In genomic region chrX:23616361-23616760, GRCh38 we compare ENCODE assay signal across 8 cellular contexts. TPM values are rescaled to one million over a fixed set of nuclear protein-coding genes. Genes with fewer than 3 reads are reported as not detected.
DNase-seq lines count a peak whose midpoint lies in the region; ATAC-seq, FAIRE-seq and TF ChIP-seq lines count a peak whose summit lies in the region.

No MANE protein-coding gene starts in this region.

- H3K27me3 Mint-ChIP-seq in endothelial cell (ENCODE audit: unreplicated experiment): peaks cover under 1% of the 10 kb centered on the region
- peaks cover 0 to 6% of the 10 kb centered on the region in 2 donors for H3K27me3 Mint-ChIP-seq in stimulated activated naive B cell treated with anti-CD40 and anti-IgM and Interleukin-4, amounts not matched to agents 10 μg/mL and 1 μg/mL and 100 μg/mL, for 72 hours

- no peak overlapping the region for H3K27ac Mint-ChIP-seq in endothelial cell (ENCODE audit: unreplicated experiment)
- H3K27ac Mint-ChIP-seq in stimulated activated naive B cell treated with anti-CD40 and anti-IgM and Interleukin-4, amounts not matched to agents 10 μg/mL and 1 μg/mL and 100 μg/mL, for 72 hours: no peak overlapping the region

- H3F3A ChIP-seq in GM23248 (ENCODE audit: insufficient read depth): no peaks in the 10 kb centered on the region

- H4K20me1 ChIP-seq in GM23248 (ENCODE audit: insufficient read depth): no peaks in the 10 kb centered on the region

- H3K9me3 Mint-ChIP-seq in endothelial cell (ENCODE audit: unreplicated experiment): no peaks in the 10 kb centered on the region
- H3K9me3 Mint-ChIP-seq in stimulated activated naive B cell treated with anti-CD40 and anti-IgM and Interleukin-4, amounts not matched to agents 10 μg/mL and 1 μg/mL and 100 μg/mL, for 72 hours: no peaks in the 10 kb centered on the region

- no peaks in the 10 kb centered on the region for H3K9me2 ChIP-seq in GM23248 (ENCODE audit: insufficient read depth)

- no peak overlapping the region for H3K4me3 Mint-ChIP-seq in endothelial cell (ENCODE audit: unreplicated experiment)
- no peak overlapping the region for H3K4me3 Mint-ChIP-seq in stimulated activated naive B cell treated with anti-CD40 and anti-IgM and Interleukin-4, amounts not matched to agents 10 μg/mL and 1 μg/mL and 100 μg/mL, for 72 hours

- no peaks in the 10 kb centered on the region for H3K27me3 ChIP-seq in GM23248 (replicated peaks; ENCODE audit: insufficient read depth)
- H3K27me3 ChIP-seq in small intestine (ENCODE audit: control insufficient read depth in 2 of 2, insufficient read depth in 2 of 2, low read length in 2 of 2): no peaks in the 10 kb centered on the region

- TF ChIP-seq CTCF in endothelial cell (IDR thresholded peaks at IDR 0.05; ENCODE audit: unreplicated experiment): peak; percentile 44

- no peaks in the 10 kb centered on the region for H3K9me3 ChIP-seq in GM23248 (ENCODE audit: low read depth)
- no peaks in the 10 kb centered on the region for H3K9me3 ChIP-seq in small intestine (ENCODE audit: control insufficient read depth, low read depth)

- no peaks in the 10 kb centered on the region for H3K4me1 ChIP-seq in GM23248 (ENCODE audit: insufficient read depth)
- no peaks in the 10 kb centered on the region for H3K4me1 ChIP-seq in small intestine (ENCODE audit: control insufficient read depth in 2 of 2, insufficient read depth in 1 of 2, low read depth in 1 of 2, low read length in 1 of 2)

- H3K4me3 ChIP-seq in GM23248: no peak overlapping the region
- no peak overlapping the region for H3K4me3 ChIP-seq in small intestine (ENCODE audit: low read depth in 1 of 2, low read length in 2 of 2)

- no peak overlapping the region for H3K27ac ChIP-seq in GM23248
- H3K27ac ChIP-seq in small intestine (ENCODE audit: low read depth in 1 of 2, low read length in 1 of 2): no peak overlapping the region

- H3K4me2 ChIP-seq in GM23248 (ENCODE audit: unreplicated experiment): no peak overlapping the region

- WGBS in GM23248 (ENCODE audit: low coverage in 1 of 2, low lambda C conversion rate in 2 of 2, missing lambda C conversion rate in 2 of 2), 2 experiments: 40 to 45% methylated on average over 5 of the region's 5 CpGs
- WGBS in small intestine, 3 donors: 36 to 40% (median 39%) methylated on average over 5 of the region's 5 CpGs

- H3K36me3 Mint-ChIP-seq in endothelial cell (ENCODE audit: low read depth, unreplicated experiment): no peaks in the 10 kb centered on the region
- no peaks in the 10 kb centered on the region for H3K36me3 Mint-ChIP-seq in stimulated activated naive B cell treated with anti-CD40 and anti-IgM and Interleukin-4, amounts not matched to agents 10 μg/mL and 1 μg/mL and 100 μg/mL, for 72 hours

- ATAC-seq in stimulated activated naive B cell treated with anti-CD40 and anti-IgM and Interleukin-4, amounts not matched to agents 10 μg/mL and 1 μg/mL and 100 μg/mL, for 72 hours (replicated peaks): no peak

- in situ Hi-C loops in GM23248 (cut with MboI): no loop called here

- H3K9ac ChIP-seq in GM23248: no peak overlapping the region

- no peak overlapping the region for H2AFZ ChIP-seq in GM23248

- no peaks in the 10 kb centered on the region for H3K79me2 ChIP-seq in GM23248 (ENCODE audit: insufficient read depth)

- no peak for FAIRE-seq in small intestine (lab: Jason Lieb, UNC)

- H3K36me3 ChIP-seq in GM23248 (ENCODE audit: low read depth) (no peaks in the 10 kb centered on the region), small intestine (ENCODE audit: control insufficient read depth in 2 of 2, insufficient read depth in 2 of 2, low read length in 2 of 2) (no peaks in the 10 kb centered on the region)

- peak; percentile 62 for DNase-seq in DMS 273 (lab: John Stamatoyannopoulos, UW; ENCODE audit: unreplicated experiment)
- no peak for DNase-seq in DMS 273 treated with DMSO at 0.1 percent for 48 hours (lab: John Stamatoyannopoulos, UW)
- DNase-seq in GM23248: peak; percentile 38
- peak; percentile 26 for DNase-seq in NCI-H460 (ENCODE audit: extremely low read depth, low read depth)
- no peak for DNase-seq in endothelial cell (ENCODE audit: low spot score)
- peak; percentile 6 for DNase-seq in small intestine
- no peak for DNase-seq in stimulated activated naive B cell treated with anti-CD40 and anti-IgM and Interleukin-4, amounts not matched to agents 10 μg/mL and 1 μg/mL and 100 μg/mL, for 72 hours
- DNase-seq in activated gamma-delta T cell (lab: John Stamatoyannopoulos, UW): no peak

- H3K4me1 Mint-ChIP-seq in endothelial cell (ENCODE audit: unreplicated experiment): peaks cover 8% of the 10 kb centered on the region
- H3K4me1 Mint-ChIP-seq in stimulated activated naive B cell treated with anti-CD40 and anti-IgM and Interleukin-4, amounts not matched to agents 10 μg/mL and 1 μg/mL and 100 μg/mL, for 72 hours: peaks cover 0 to 2% of the 10 kb centered on the region in 2 donors

RNA-seq across cellular contexts. Expression of gene PRDX4, which starts 50.9 kb away (rescaled TPM):
- total RNA-seq in GM23248 (2014; rRNA removed; shearing (Covaris generic)): 447 and 571 TPM in 2 replicates
- polyA plus RNA-seq in GM23248 (2016; fragmentation: Nextera tagmentation; extraction: Ambion mirVana) (679 and 696 TPM in 2 replicates), small intestine (100 to 1,000 TPM in 1 of 3 donors, 10 to 100 TPM in 2; 13.4 to 124 (median 38.6) TPM)
- 583 and 606 TPM in 2 replicates for total RNA-seq in NCI-H460 (2014; rRNA removed; shearing (Covaris generic))
- polyA plus RNA-seq in NCI-H460 (2014; cell fraction: nucleus; rRNA removed): 586 and 654 TPM in 2 replicates
- total RNA-seq in endothelial cell (ENCODE audit: unreplicated experiment): 74.6 TPM

Comparison
In these comparisons a context has a peak if more than half of its experiments do, and no peak if none do; other contexts are left out.
1. DNase-seq: peak in DMS 273 (single experiment), GM23248 (single experiment), NCI-H460 (single experiment) and small intestine (single experiment); none in DMS 273 treated with DMSO at 0.1 percent for 48 hours (single experiment), endothelial cell (single experiment), stimulated activated naive B cell treated with anti-CD40 and anti-IgM and Interleukin-4, amounts not matched to agents 10 μg/mL and 1 μg/mL and 100 μg/mL, for 72 hours (single experiment) and activated gamma-delta T cell (single experiment).